In the genomic region with DNA sequence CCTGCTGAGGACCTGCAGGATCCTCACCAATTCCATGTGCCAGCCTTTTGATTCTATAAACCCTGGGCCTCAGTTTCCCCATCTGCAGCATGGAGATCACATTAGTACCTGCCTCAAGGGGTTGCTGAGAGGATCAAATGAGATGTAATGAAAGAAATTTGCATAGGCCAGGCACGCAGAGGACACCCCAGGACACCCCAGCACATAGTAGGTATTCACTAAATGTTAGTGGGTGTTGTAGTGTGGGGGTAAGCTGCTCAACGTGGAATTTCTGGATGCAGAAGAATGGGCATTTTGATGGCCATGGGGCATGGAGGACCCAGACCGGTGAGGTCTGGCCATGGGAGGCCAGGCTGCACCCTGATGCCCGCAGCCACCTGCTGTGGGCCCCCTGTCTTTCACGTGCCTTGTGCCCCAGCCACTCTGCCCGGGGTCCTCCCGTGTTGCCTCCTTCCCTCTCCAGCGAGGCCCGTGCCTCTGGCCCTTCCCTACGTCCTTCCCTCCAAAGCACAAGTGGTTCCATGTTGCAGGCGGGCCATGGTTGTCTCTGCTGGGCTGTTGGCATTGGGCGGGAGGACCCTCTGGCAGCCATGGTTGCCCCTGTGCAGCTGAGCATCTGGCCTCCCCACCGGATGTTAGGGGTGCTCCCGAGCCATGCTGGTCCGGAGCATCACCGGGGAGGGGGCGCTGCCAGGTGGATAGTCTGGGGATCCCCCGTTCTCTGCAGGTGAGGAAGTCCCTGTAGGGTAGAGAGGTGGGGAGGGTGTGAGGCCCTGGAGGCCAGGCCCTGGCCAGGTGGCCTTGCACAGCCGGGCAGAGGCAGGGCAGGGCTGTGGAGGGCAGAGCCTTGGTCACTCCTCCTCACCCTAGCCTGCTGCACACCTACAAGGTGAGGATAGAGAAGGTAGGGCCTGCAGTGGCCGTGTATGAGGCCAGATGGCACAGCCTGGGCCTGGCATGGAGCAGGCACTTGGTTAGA, we compare ENCODE assay signal across 18 cellular contexts.
"Had no signal": no experiment of that assay in that cellular context is flagged by ENCODE, and none has a peak within 500 bp of the region (broad histone marks: within the 10 kb centered on the region; RNA-seq: fewer than 3 reads in every experiment).

No MANE protein-coding gene starts in this region.

- ATAC-seq: activated CD8-positive, alpha-beta T cell treated with anti-CD3 and anti-CD28 coated beads, Interleukin-2, amount 10 ng/mL, durations not matched to agents 7 days and 5 days; effector memory CD8-positive, alpha-beta T cell; heart left ventricle; naive thymus-derived CD8-positive, alpha-beta T cell; right lobe of liver; stimulated activated naive CD8-positive, alpha-beta T cell treated with anti-CD3 and anti-CD28 coated beads, Interleukin-15, amount 100 ng/mL, for 72 hours had no signal

- H3K27me3 ChIP-seq: brain microvascular endothelial cell, heart left ventricle, ovary, right lobe of liver, testis, upper lobe of left lung had no signal

- H3K4me3 ChIP-seq: heart left ventricle, ovary, right lobe of liver, testis, upper lobe of left lung had no signal

- H3K27ac Mint-ChIP-seq: activated CD4-positive, alpha-beta T cell treated with anti-CD3 and anti-CD28 coated beads, Interleukin-2, amount 10 ng/mL, durations not matched to agents 24 days and 14 days had no signal

- H3K27me3 Mint-ChIP-seq: activated CD4-positive, alpha-beta T cell treated with anti-CD3 and anti-CD28 coated beads, Interleukin-2, amount 10 ng/mL, durations not matched to agents 24 days and 14 days; effector memory CD8-positive, alpha-beta T cell had no signal

- H3K9me3 ChIP-seq: heart left ventricle, ovary, right lobe of liver, testis, upper lobe of left lung had no signal

- H3K36me3 ChIP-seq: brain microvascular endothelial cell, ovary had no signal

- H3K27ac ChIP-seq: brain microvascular endothelial cell, ovary, right lobe of liver, testis, upper lobe of left lung had no signal

- H3K4me3 Mint-ChIP-seq: activated CD4-positive, alpha-beta T cell treated with anti-CD3 and anti-CD28 coated beads, Interleukin-2, amount 10 ng/mL, durations not matched to agents 24 days and 14 days; activated CD8-positive, alpha-beta T cell treated with anti-CD3 and anti-CD28 coated beads, Interleukin-2, amount 10 ng/mL, durations not matched to agents 7 days and 5 days; effector memory CD8-positive, alpha-beta T cell; stimulated activated naive CD8-positive, alpha-beta T cell treated with anti-CD3 and anti-CD28 coated beads, Interleukin-15, amount 100 ng/mL, for 72 hours had no signal

- DNase-seq: activated CD4-positive, alpha-beta T cell treated with anti-CD3 and anti-CD28 coated beads, Interleukin-2, amount 10 ng/mL, durations not matched to agents 24 days and 14 days; activated CD4-positive, CD25-positive, alpha-beta regulatory T cell; activated CD8-positive, alpha-beta memory T cell treated with anti-CD3 and anti-CD28 coated beads, Interleukin-2, amount 50 U/mL, for 4 hours; activated CD8-positive, alpha-beta T cell treated with anti-CD3 and anti-CD28 coated beads, Interleukin-2, amount 10 ng/mL, durations not matched to agents 7 days and 5 days; activated naive CD4-positive, alpha-beta T cell; anterior cingulate cortex; brain microvascular endothelial cell; dermis blood vessel endothelial cell; effector memory CD8-positive, alpha-beta T cell; foreskin melanocyte; mammary epithelial cell; naive thymus-derived CD8-positive, alpha-beta T cell; ovary; stimulated activated naive CD8-positive, alpha-beta T cell treated with anti-CD3 and anti-CD28 coated beads, Interleukin-15, amount 100 ng/mL, for 72 hours; testis; upper lobe of left lung had no signal
